Comparison of ENCODE assay signal across 1 cellular context in genomic region chr5:53482717-53483638, GRCh38.
TF ChIP-seq lines count a peak whose summit lies in the region.

No MANE protein-coding gene starts in this region.

TF ChIP-seq in HepG2, 621 proteins besides CTCF, POLR2A, EP300 and RAD21 (continued from another document and continues in another):
- TF ChIP-seq RERE (CRISPR knock-in tag; IDR thresholded peaks at IDR 0.05; ENCODE audit: low read depth) = peak; percentile 49; the same call in 1 of the 2 replicates
- no peak for TF ChIP-seq TSC22D2 (CRISPR knock-in tag; IDR thresholded peaks at IDR 0.05; ENCODE audit: borderline replicate concordance)
- no peak for TF ChIP-seq ZNF577 (CRISPR knock-in tag; IDR thresholded peaks at IDR 0.05; ENCODE audit: borderline replicate concordance, low read depth)
- no peak for TF ChIP-seq NFE2 (CRISPR knock-in tag; IDR thresholded peaks at IDR 0.05)
- TF ChIP-seq TMF1 (CRISPR knock-in tag; IDR thresholded peaks at IDR 0.05; ENCODE audit: low read depth) = peak; percentile 76; the same call in 1 of the 2 replicates
- TF ChIP-seq ZNF234 (CRISPR knock-in tag; conservative IDR thresholded peaks at IDR 0.05) = no peak
- no peak for TF ChIP-seq ZNF83 (CRISPR knock-in tag; IDR thresholded peaks at IDR 0.05; ENCODE audit: borderline replicate concordance)
- TF ChIP-seq JUNB (CRISPR knock-in tag; IDR thresholded peaks at IDR 0.05; ENCODE audit: borderline replicate concordance) = no peak
- TF ChIP-seq ZEB1 (IDR thresholded peaks at IDR 0.05; ENCODE audit: insufficient replicate concordance, low read depth) = no peak
- TF ChIP-seq CREB3 (CRISPR knock-in tag; IDR thresholded peaks at IDR 0.05) = no peak
- TF ChIP-seq FOXO1 (CRISPR knock-in tag; IDR thresholded peaks at IDR 0.05) = peak; percentile 84
- peak; percentile 74; the same call in 1 of the 2 replicates for TF ChIP-seq ZBTB25 (CRISPR knock-in tag; IDR thresholded peaks at IDR 0.05)
- TF ChIP-seq FOXJ3 (CRISPR knock-in tag; IDR thresholded peaks at IDR 0.05; ENCODE audit: borderline replicate concordance) = peak; percentile 70; the same call in 1 of the 2 replicates
- TF ChIP-seq TERF1 (CRISPR knock-in tag; IDR thresholded peaks at IDR 0.05) = 0 out of 2 replicates have a peak, but pooled peaks have one; percentile 39
- no peak for TF ChIP-seq FOXP1 (IDR thresholded peaks at IDR 0.05)
- peak; percentile 52 for TF ChIP-seq FOXP1 (CRISPR knock-in tag; IDR thresholded peaks at IDR 0.05)
- TF ChIP-seq HOXA9 (CRISPR knock-in tag; IDR thresholded peaks at IDR 0.05; ENCODE audit: borderline replicate concordance) = peak; percentile 23; the same call in 1 of the 2 replicates
- TF ChIP-seq ZNF230 (CRISPR knock-in tag; IDR thresholded peaks at IDR 0.05) = no peak
- no peak for TF ChIP-seq ATM (IDR thresholded peaks at IDR 0.05; ENCODE audit: borderline replicate concordance)
- TF ChIP-seq SNAPC2 (CRISPR knock-in tag; IDR thresholded peaks at IDR 0.05) = no peak
- no peak for TF ChIP-seq CENPX (CRISPR knock-in tag; IDR thresholded peaks at IDR 0.05)
- 0 out of 2 replicates have a peak, but pooled peaks have one; percentile 64 for TF ChIP-seq ZNF878 (CRISPR knock-in tag; IDR thresholded peaks at IDR 0.05)
- no peak for TF ChIP-seq TRIM24 (CRISPR knock-in tag; IDR thresholded peaks at IDR 0.05)
- no peak; the same call in 1 of the 2 replicates for TF ChIP-seq MLX (CRISPR knock-in tag; IDR thresholded peaks at IDR 0.05)
- TF ChIP-seq ZMAT3 (CRISPR knock-in tag; conservative IDR thresholded peaks at IDR 0.05) = peak; percentile 61; the same call in 1 of the 2 replicates
- peak; percentile 61 for TF ChIP-seq YY1 (IDR thresholded peaks at IDR 0.05; ENCODE audit: insufficient read depth, insufficient replicate concordance, low read depth, low read length)
- peak; percentile 74; the same call in 1 of the 2 replicates for TF ChIP-seq ZNF558 (CRISPR knock-in tag; IDR thresholded peaks at IDR 0.05; ENCODE audit: borderline replicate concordance)
- TF ChIP-seq BORCS8-MEF2B (CRISPR knock-in tag; IDR thresholded peaks at IDR 0.05) = no peak; the same call in none of the 2 replicates
- no peak for TF ChIP-seq ZNF326 (CRISPR knock-in tag; IDR thresholded peaks at IDR 0.05; ENCODE audit: borderline replicate concordance)
- TF ChIP-seq ZNF879 (CRISPR knock-in tag; IDR thresholded peaks at IDR 0.05) = no peak
- no peak for TF ChIP-seq ZBTB40 (IDR thresholded peaks at IDR 0.05)
- no peak; the same call in 1 of the 2 replicates for TF ChIP-seq ZBTB40 (CRISPR knock-in tag; IDR thresholded peaks at IDR 0.05)
- TF ChIP-seq ZNF337 (CRISPR knock-in tag; IDR thresholded peaks at IDR 0.05; ENCODE audit: borderline replicate concordance, low read depth) = peak; percentile 76; the same call in 1 of the 2 replicates
- TF ChIP-seq DBP (CRISPR knock-in tag; IDR thresholded peaks at IDR 0.05; ENCODE audit: not compliant biosample characterization) = no peak
- TF ChIP-seq ZNF891 (CRISPR knock-in tag; IDR thresholded peaks at IDR 0.05) = peak; percentile 91
- no peak for TF ChIP-seq ZFP37 (CRISPR knock-in tag; IDR thresholded peaks at IDR 0.05; ENCODE audit: borderline replicate concordance)
- 0 out of 2 replicates have a peak, but pooled peaks have one; percentile 41 for TF ChIP-seq ZSCAN30 (CRISPR knock-in tag; IDR thresholded peaks at IDR 0.05)
- no peak for TF ChIP-seq DNMT1 (CRISPR knock-in tag; IDR thresholded peaks at IDR 0.05)
- no peak for TF ChIP-seq HCFC1 (IDR thresholded peaks at IDR 0.05; ENCODE audit: low read depth, low read length)
- TF ChIP-seq ZNF44 (CRISPR knock-in tag; IDR thresholded peaks at IDR 0.05) = peak; percentile 82; the same call in 1 of the 2 replicates
- TF ChIP-seq NFE2L1 (CRISPR knock-in tag; IDR thresholded peaks at IDR 0.05; ENCODE audit: borderline replicate concordance) = no peak
- no peak for TF ChIP-seq PLRG1 (conservative IDR thresholded peaks at IDR 0.05)
- TF ChIP-seq ZNF362 (CRISPR knock-in tag; IDR thresholded peaks at IDR 0.05; ENCODE audit: borderline replicate concordance) = no peak
- peak; percentile 19; the same call in 1 of the 2 replicates for TF ChIP-seq MEIS2 (CRISPR knock-in tag; IDR thresholded peaks at IDR 0.05)
- peak; percentile 98 for TF ChIP-seq ZNF335 (CRISPR knock-in tag; IDR thresholded peaks at IDR 0.05)
